1 cellular context compared by ENCODE assay signal in the genomic region with DNA sequence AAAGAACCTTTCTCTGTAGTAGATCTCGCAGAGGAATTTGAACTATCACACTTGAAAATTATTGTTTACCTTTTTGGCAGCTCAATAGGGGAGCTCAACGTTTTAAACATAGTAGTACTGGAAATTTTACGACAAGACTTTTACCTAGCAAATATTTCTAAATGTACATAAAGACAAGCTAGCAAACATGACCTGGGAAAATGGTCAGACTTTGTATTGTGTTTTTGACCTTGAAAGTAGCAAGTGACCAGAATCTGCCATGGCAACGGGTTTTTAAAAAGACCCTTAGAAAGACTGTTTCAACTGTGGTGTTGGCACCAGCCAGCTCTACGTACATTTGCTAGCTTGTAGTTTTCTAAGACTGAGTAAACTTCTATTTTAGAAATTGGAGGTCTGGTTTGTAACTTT.
A peak's percentile ranks its signal among the peaks of the same experiment; 100 is the strongest.
TF ChIP-seq lines count a peak whose summit lies in the region.

No MANE protein-coding gene starts in this region.

TF ChIP-seq in HepG2, 621 proteins besides CTCF, POLR2A, EP300 and RAD21 (continued from another document and continues in another):
- TF ChIP-seq, protein P1, sequence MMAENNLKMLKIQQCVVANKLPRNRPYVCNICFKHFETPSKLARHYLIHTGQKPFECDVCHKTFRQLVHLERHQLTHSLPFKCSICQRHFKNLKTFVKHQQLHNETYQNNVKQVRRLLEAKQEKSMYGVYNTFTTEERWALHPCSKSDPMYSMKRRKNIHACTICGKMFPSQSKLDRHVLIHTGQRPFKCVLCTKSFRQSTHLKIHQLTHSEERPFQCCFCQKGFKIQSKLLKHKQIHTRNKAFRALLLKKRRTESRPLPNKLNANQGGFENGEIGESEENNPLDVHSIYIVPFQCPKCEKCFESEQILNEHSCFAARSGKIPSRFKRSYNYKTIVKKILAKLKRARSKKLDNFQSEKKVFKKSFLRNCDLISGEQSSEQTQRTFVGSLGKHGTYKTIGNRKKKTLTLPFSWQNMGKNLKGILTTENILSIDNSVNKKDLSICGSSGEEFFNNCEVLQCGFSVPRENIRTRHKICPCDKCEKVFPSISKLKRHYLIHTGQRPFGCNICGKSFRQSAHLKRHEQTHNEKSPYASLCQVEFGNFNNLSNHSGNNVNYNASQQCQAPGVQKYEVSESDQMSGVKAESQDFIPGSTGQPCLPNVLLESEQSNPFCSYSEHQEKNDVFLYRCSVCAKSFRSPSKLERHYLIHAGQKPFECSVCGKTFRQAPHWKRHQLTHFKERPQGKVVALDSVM (CRISPR knock-in tag; IDR thresholded peaks at IDR 0.05): no peak
- TF ChIP-seq, protein P2, sequence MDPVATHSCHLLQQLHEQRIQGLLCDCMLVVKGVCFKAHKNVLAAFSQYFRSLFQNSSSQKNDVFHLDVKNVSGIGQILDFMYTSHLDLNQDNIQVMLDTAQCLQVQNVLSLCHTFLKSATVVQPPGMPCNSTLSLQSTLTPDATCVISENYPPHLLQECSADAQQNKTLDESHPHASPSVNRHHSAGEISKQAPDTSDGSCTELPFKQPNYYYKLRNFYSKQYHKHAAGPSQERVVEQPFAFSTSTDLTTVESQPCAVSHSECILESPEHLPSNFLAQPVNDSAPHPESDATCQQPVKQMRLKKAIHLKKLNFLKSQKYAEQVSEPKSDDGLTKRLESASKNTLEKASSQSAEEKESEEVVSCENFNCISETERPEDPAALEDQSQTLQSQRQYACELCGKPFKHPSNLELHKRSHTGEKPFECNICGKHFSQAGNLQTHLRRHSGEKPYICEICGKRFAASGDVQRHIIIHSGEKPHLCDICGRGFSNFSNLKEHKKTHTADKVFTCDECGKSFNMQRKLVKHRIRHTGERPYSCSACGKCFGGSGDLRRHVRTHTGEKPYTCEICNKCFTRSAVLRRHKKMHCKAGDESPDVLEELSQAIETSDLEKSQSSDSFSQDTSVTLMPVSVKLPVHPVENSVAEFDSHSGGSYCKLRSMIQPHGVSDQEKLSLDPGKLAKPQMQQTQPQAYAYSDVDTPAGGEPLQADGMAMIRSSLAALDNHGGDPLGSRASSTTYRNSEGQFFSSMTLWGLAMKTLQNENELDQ (CRISPR knock-in tag; IDR thresholded peaks at IDR 0.05; ENCODE audit: borderline replicate concordance): no peak
- TF ChIP-seq ZNF615 (CRISPR knock-in tag; IDR thresholded peaks at IDR 0.05; ENCODE audit: borderline replicate concordance) (no peak), TARDBP (CRISPR knock-in tag; IDR thresholded peaks at IDR 0.05) (peak; percentile 67), ZNF30 (CRISPR knock-in tag; IDR thresholded peaks at IDR 0.05) (no peak), ZNF883 (CRISPR knock-in tag; IDR thresholded peaks at IDR 0.05; ENCODE audit: not compliant biosample characterization) (no peak), FOXA3 (CRISPR knock-in tag; IDR thresholded peaks at IDR 0.05) (peak; percentile 97), ZNF296 (CRISPR knock-in tag; conservative IDR thresholded peaks at IDR 0.05) (no peak), ZNF333 (CRISPR knock-in tag; IDR thresholded peaks at IDR 0.05; ENCODE audit: borderline replicate concordance) (no peak), ZNF550 (CRISPR knock-in tag; IDR thresholded peaks at IDR 0.05; ENCODE audit: borderline replicate concordance) (no peak), ZSCAN20 (CRISPR knock-in tag; IDR thresholded peaks at IDR 0.05; ENCODE audit: borderline replicate concordance) (no peak), DNMT3B (CRISPR knock-in tag; conservative IDR thresholded peaks at IDR 0.05) (no peak), ZFP36 (IDR thresholded peaks at IDR 0.05; ENCODE audit: borderline replicate concordance, low read depth, low read length, partially characterized antibody) (no peak), ETV5 (CRISPR knock-in tag; IDR thresholded peaks at IDR 0.05; ENCODE audit: borderline replicate concordance) (peak; percentile 56; the same call in 1 of the 2 replicates), RBAK (CRISPR knock-in tag; IDR thresholded peaks at IDR 0.05) (no peak), ZNF782 (CRISPR knock-in tag; IDR thresholded peaks at IDR 0.05; ENCODE audit: borderline replicate concordance) (no peak), SMAD9 (CRISPR knock-in tag; IDR thresholded peaks at IDR 0.05) (no peak), YEATS2 (CRISPR knock-in tag; IDR thresholded peaks at IDR 0.05; ENCODE audit: borderline replicate concordance) (no peak; the same call in 1 of the 2 replicates), MAFF (IDR thresholded peaks at IDR 0.05; ENCODE audit: low read depth, low read length) (0 out of 2 replicates have a peak, but pooled peaks have one; percentile 33), MXD4 (CRISPR knock-in tag; IDR thresholded peaks at IDR 0.05) (no peak), SP4 (CRISPR knock-in tag; IDR thresholded peaks at IDR 0.05) (no peak), ZNF136 (CRISPR knock-in tag; IDR thresholded peaks at IDR 0.05; ENCODE audit: low read depth) (no peak), ZEB1 (IDR thresholded peaks at IDR 0.05; ENCODE audit: insufficient replicate concordance, low read depth) (no peak), FOXC1 (CRISPR knock-in tag; IDR thresholded peaks at IDR 0.05; ENCODE audit: borderline replicate concordance) (no peak), RELA (CRISPR knock-in tag; IDR thresholded peaks at IDR 0.05) (0 out of 2 replicates have a peak, but pooled peaks have one; percentile 67), IRF2 (CRISPR knock-in tag; IDR thresholded peaks at IDR 0.05) (peak; percentile 72; the same call in 1 of the 2 replicates), POGZ (CRISPR knock-in tag; IDR thresholded peaks at IDR 0.05) (peak; percentile 60)
- TF ChIP-seq, protein P3, sequence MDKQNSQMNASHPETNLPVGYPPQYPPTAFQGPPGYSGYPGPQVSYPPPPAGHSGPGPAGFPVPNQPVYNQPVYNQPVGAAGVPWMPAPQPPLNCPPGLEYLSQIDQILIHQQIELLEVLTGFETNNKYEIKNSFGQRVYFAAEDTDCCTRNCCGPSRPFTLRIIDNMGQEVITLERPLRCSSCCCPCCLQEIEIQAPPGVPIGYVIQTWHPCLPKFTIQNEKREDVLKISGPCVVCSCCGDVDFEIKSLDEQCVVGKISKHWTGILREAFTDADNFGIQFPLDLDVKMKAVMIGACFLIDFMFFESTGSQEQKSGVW (CRISPR knock-in tag; IDR thresholded peaks at IDR 0.05; ENCODE audit: borderline replicate concordance): no peak
- TF ChIP-seq, protein P4, sequence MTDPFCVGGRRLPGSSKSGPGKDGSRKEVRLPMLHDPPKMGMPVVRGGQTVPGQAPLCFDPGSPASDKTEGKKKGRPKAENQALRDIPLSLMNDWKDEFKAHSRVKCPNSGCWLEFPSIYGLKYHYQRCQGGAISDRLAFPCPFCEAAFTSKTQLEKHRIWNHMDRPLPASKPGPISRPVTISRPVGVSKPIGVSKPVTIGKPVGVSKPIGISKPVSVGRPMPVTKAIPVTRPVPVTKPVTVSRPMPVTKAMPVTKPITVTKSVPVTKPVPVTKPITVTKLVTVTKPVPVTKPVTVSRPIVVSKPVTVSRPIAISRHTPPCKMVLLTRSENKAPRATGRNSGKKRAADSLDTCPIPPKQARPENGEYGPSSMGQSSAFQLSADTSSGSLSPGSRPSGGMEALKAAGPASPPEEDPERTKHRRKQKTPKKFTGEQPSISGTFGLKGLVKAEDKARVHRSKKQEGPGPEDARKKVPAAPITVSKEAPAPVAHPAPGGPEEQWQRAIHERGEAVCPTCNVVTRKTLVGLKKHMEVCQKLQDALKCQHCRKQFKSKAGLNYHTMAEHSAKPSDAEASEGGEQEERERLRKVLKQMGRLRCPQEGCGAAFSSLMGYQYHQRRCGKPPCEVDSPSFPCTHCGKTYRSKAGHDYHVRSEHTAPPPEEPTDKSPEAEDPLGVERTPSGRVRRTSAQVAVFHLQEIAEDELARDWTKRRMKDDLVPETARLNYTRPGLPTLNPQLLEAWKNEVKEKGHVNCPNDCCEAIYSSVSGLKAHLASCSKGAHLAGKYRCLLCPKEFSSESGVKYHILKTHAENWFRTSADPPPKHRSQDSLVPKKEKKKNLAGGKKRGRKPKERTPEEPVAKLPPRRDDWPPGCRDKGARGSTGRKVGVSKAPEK (CRISPR knock-in tag; IDR thresholded peaks at IDR 0.05; ENCODE audit: borderline replicate concordance): no peak
- TF ChIP-seq, protein P5, sequence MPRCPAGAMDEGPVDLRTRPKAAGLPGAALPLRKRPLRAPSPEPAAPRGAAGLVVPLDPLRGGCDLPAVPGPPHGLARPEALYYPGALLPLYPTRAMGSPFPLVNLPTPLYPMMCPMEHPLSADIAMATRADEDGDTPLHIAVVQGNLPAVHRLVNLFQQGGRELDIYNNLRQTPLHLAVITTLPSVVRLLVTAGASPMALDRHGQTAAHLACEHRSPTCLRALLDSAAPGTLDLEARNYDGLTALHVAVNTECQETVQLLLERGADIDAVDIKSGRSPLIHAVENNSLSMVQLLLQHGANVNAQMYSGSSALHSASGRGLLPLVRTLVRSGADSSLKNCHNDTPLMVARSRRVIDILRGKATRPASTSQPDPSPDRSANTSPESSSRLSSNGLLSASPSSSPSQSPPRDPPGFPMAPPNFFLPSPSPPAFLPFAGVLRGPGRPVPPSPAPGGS (CRISPR knock-in tag; IDR thresholded peaks at IDR 0.05): no peak
- TF ChIP-seq, protein P6, sequence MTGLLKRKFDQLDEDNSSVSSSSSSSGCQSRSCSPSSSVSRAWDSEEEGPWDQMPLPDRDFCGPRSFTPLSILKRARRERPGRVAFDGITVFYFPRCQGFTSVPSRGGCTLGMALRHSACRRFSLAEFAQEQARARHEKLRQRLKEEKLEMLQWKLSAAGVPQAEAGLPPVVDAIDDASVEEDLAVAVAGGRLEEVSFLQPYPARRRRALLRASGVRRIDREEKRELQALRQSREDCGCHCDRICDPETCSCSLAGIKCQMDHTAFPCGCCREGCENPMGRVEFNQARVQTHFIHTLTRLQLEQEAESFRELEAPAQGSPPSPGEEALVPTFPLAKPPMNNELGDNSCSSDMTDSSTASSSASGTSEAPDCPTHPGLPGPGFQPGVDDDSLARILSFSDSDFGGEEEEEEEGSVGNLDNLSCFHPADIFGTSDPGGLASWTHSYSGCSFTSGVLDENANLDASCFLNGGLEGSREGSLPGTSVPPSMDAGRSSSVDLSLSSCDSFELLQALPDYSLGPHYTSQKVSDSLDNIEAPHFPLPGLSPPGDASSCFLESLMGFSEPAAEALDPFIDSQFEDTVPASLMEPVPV (CRISPR knock-in tag; IDR thresholded peaks at IDR 0.05): no peak
- TF ChIP-seq, protein P7, sequence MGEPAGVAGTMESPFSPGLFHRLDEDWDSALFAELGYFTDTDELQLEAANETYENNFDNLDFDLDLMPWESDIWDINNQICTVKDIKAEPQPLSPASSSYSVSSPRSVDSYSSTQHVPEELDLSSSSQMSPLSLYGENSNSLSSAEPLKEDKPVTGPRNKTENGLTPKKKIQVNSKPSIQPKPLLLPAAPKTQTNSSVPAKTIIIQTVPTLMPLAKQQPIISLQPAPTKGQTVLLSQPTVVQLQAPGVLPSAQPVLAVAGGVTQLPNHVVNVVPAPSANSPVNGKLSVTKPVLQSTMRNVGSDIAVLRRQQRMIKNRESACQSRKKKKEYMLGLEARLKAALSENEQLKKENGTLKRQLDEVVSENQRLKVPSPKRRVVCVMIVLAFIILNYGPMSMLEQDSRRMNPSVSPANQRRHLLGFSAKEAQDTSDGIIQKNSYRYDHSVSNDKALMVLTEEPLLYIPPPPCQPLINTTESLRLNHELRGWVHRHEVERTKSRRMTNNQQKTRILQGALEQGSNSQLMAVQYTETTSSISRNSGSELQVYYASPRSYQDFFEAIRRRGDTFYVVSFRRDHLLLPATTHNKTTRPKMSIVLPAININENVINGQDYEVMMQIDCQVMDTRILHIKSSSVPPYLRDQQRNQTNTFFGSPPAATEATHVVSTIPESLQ (CRISPR knock-in tag; conservative IDR thresholded peaks at IDR 0.05): no peak
- TF ChIP-seq, protein P8, sequence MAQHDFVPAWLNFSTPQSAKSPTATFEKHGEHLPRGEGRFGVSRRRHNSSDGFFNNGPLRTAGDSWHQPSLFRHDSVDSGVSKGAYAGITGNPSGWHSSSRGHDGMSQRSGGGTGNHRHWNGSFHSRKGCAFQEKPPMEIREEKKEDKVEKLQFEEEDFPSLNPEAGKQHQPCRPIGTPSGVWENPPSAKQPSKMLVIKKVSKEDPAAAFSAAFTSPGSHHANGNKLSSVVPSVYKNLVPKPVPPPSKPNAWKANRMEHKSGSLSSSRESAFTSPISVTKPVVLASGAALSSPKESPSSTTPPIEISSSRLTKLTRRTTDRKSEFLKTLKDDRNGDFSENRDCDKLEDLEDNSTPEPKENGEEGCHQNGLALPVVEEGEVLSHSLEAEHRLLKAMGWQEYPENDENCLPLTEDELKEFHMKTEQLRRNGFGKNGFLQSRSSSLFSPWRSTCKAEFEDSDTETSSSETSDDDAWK (CRISPR knock-in tag; IDR thresholded peaks at IDR 0.05): no peak
- TF ChIP-seq, protein P9, sequence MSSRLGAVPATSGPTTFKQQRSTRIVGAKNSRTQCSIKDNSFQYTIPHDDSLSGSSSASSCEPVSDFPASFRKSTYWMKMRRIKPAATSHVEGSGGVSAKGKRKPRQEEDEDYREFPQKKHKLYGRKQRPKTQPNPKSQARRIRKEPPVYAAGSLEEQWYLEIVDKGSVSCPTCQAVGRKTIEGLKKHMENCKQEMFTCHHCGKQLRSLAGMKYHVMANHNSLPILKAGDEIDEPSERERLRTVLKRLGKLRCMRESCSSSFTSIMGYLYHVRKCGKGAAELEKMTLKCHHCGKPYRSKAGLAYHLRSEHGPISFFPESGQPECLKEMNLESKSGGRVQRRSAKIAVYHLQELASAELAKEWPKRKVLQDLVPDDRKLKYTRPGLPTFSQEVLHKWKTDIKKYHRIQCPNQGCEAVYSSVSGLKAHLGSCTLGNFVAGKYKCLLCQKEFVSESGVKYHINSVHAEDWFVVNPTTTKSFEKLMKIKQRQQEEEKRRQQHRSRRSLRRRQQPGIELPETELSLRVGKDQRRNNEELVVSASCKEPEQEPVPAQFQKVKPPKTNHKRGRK (CRISPR knock-in tag; IDR thresholded peaks at IDR 0.05): no peak
- TF ChIP-seq, protein P10, sequence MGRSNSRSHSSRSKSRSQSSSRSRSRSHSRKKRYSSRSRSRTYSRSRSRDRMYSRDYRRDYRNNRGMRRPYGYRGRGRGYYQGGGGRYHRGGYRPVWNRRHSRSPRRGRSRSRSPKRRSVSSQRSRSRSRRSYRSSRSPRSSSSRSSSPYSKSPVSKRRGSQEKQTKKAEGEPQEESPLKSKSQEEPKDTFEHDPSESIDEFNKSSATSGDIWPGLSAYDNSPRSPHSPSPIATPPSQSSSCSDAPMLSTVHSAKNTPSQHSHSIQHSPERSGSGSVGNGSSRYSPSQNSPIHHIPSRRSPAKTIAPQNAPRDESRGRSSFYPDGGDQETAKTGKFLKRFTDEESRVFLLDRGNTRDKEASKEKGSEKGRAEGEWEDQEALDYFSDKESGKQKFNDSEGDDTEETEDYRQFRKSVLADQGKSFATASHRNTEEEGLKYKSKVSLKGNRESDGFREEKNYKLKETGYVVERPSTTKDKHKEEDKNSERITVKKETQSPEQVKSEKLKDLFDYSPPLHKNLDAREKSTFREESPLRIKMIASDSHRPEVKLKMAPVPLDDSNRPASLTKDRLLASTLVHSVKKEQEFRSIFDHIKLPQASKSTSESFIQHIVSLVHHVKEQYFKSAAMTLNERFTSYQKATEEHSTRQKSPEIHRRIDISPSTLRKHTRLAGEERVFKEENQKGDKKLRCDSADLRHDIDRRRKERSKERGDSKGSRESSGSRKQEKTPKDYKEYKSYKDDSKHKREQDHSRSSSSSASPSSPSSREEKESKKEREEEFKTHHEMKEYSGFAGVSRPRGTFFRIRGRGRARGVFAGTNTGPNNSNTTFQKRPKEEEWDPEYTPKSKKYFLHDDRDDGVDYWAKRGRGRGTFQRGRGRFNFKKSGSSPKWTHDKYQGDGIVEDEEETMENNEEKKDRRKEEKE (IDR thresholded peaks at IDR 0.05): no peak
